ENCODE assay signal across 12 cellular contexts in genomic region chr2:66573866-66574265, GRCh38.
A peak's percentile ranks its signal among the peaks of the same experiment; 100 is the strongest.
DNase-seq lines count a peak whose midpoint lies in the region; ATAC-seq and TF ChIP-seq lines count a peak whose summit lies in the region.
"Had no signal": no experiment of that assay in that cellular context is flagged by ENCODE, and none has a peak within 500 bp of the region (broad histone marks: within the 10 kb centered on the region; RNA-seq: fewer than 3 reads in every experiment).

No MANE protein-coding gene starts in this region.

- peaks cover 6% of the 10 kb centered on the region for H3K79me1 ChIP-seq in trophoblast cell (ENCODE audit: low read length)

- peak overlapping the region; percentile 33 for H2BK120ac ChIP-seq in trophoblast cell (ENCODE audit: insufficient read depth, low read length, poor library complexity)

- H3K4me3 ChIP-seq in foreskin fibroblast (ENCODE audit: low read depth in 1 of 2, low read length in 2 of 2) (peak overlapping the region; percentile 16 to 48), trophoblast cell (ENCODE audit: low read depth, low read length) (no peak overlapping the region), WERI-Rb-1 (ENCODE audit: low read depth, low read length) (no peak overlapping the region)

- CTCF ChIA-PET in activated CD8-positive, alpha-beta T cell treated with anti-CD3 and anti-CD28 coated beads, Interleukin-2, amount 10 ng/mL, durations not matched to agents 7 days and 5 days (lab: Charles Lee), result interaction anchor here (0.5 kb wide), 1 partner anchor 41 kb away, joined by 4 read pairs; no protein-coding TSS in a partner anchor

- no peak for ATAC-seq in activated CD8-positive, alpha-beta T cell treated with anti-CD3 and anti-CD28 coated beads, Interleukin-2, amount 10 ng/mL, durations not matched to agents 7 days and 5 days
- no peak for ATAC-seq in sciatic nerve
- ATAC-seq in HG03196 (IDR thresholded peaks at IDR 0.05; ENCODE audit: unreplicated experiment), result no peak
- ATAC-seq: activated CD4-positive, CD25-positive, alpha-beta regulatory T cell treated with anti-CD3 and anti-CD28 coated beads, Interleukin-2, amount 50 U/mL, for 24 hours had no signal

- no peaks in the 10 kb centered on the region for H3K36me3 Mint-ChIP-seq in activated CD8-positive, alpha-beta T cell treated with anti-CD3 and anti-CD28 coated beads, Interleukin-2, amount 10 ng/mL, durations not matched to agents 7 days and 5 days (ENCODE audit: low read depth)

- intact Hi-C loops in sciatic nerve (cut with DNase I), result no loop called here

- H3K4me3 Mint-ChIP-seq in activated CD8-positive, alpha-beta T cell treated with anti-CD3 and anti-CD28 coated beads, Interleukin-2, amount 10 ng/mL, durations not matched to agents 7 days and 5 days, result no peak overlapping the region

- H3K9me3 ChIP-seq in trophoblast cell (ENCODE audit: insufficient read depth, low read depth, low read length) (no peaks in the 10 kb centered on the region), WERI-Rb-1 (ENCODE audit: severe bottlenecking) (no peaks in the 10 kb centered on the region)

- H3K4me1 ChIP-seq in trophoblast cell (ENCODE audit: control insufficient read depth in 1 of 2, insufficient read depth in 2 of 2, low read length in 2 of 2), result peaks cover 17 to 20% of the 10 kb centered on the region in 2 experiments

- H3K27me3 Mint-ChIP-seq in activated CD8-positive, alpha-beta T cell treated with anti-CD3 and anti-CD28 coated beads, Interleukin-2, amount 10 ng/mL, durations not matched to agents 7 days and 5 days (ENCODE audit: low read depth), result peaks cover 35% of the 10 kb centered on the region

- H2AFZ ChIP-seq in trophoblast cell (ENCODE audit: insufficient read depth, low read length, poor library complexity), result no peak overlapping the region

- H2BK5ac ChIP-seq in trophoblast cell (ENCODE audit: low read depth, low read length, poor library complexity), result no peak overlapping the region

- no peak overlapping the region for H4K91ac ChIP-seq in trophoblast cell (ENCODE audit: low read depth, low read length)

- H3K36me3 ChIP-seq in trophoblast cell (ENCODE audit: control insufficient read depth in 1 of 2, insufficient read depth in 2 of 2, low read length in 2 of 2) (peaks cover 3 to 9% of the 10 kb centered on the region in 2 experiments), WERI-Rb-1 (peaks cover 2% of the 10 kb centered on the region; the same call in 1 of the 2 replicates)

- no peak overlapping the region for H3K9ac ChIP-seq in trophoblast cell (ENCODE audit: low read length)

- no peak overlapping the region for H2BK12ac ChIP-seq in trophoblast cell (ENCODE audit: low read length)

- DNase-seq in ELR (ENCODE audit: low read depth), result peak; percentile 32
- peak; percentile 51 for DNase-seq in NCI-H774 (lab: John Stamatoyannopoulos, UW)
- peak in 1 of 2 donors; percentile 43 for DNase-seq in foreskin fibroblast
- no peak for DNase-seq in trophoblast cell
- DNase-seq in WERI-Rb-1, result no peak
- DNase-seq in activated CD8-positive, alpha-beta T cell treated with anti-CD3 and anti-CD28 coated beads, Interleukin-2, amount 10 ng/mL, durations not matched to agents 7 days and 5 days, result no peak
- no peak for DNase-seq in sciatic nerve (ENCODE audit: low spot score)
- DNase-seq: activated effector memory CD4-positive, alpha-beta T cell treated with anti-CD3 and anti-CD28 coated beads, Interleukin-2, amount 50 U/mL, for 16 hours; PC-9; small intestine had no signal

- TF ChIP-seq CTCF in foreskin fibroblast (IDR thresholded peaks at IDR 0.05; ENCODE audit: low read depth, low read length) (no peak), WERI-Rb-1 (IDR thresholded peaks at IDR 0.05; ENCODE audit: low read depth, low read length) (no peak)

- no peaks in the 10 kb centered on the region for H3K79me2 ChIP-seq in trophoblast cell (ENCODE audit: control insufficient read depth, insufficient read depth, low read length, poor library complexity)

- H3K27me3 ChIP-seq in trophoblast cell (ENCODE audit: insufficient read depth, low read length) (peaks cover 11% of the 10 kb centered on the region), WERI-Rb-1 (ENCODE audit: insufficient read depth, low read depth, severe bottlenecking) (peaks cover 34% of the 10 kb centered on the region)

- H3K4me2 ChIP-seq in trophoblast cell (ENCODE audit: low read length), result peak overlapping the region; percentile 53

- H3K18ac ChIP-seq in trophoblast cell (ENCODE audit: low read length), result no peak overlapping the region

- POLR2A ChIA-PET in activated CD8-positive, alpha-beta T cell treated with anti-CD3 and anti-CD28 coated beads, Interleukin-2, amount 10 ng/mL, durations not matched to agents 7 days and 5 days (lab: Charles Lee), result no interaction called here

- no peak overlapping the region for H2AK5ac ChIP-seq in trophoblast cell (ENCODE audit: low read length)

- H3K14ac ChIP-seq in trophoblast cell (ENCODE audit: low read length), result no peak overlapping the region

- H3K4ac ChIP-seq in trophoblast cell (ENCODE audit: low read depth, low read length), result no peak overlapping the region

- H4K8ac ChIP-seq in trophoblast cell (ENCODE audit: low read depth, low read length), result no peak overlapping the region

- no CpG with 5 or more reads among the region's 8 CpGs for WGBS in trophoblast cell (ENCODE audit: extremely low coverage, insufficient coverage, insufficient read length)

- no peak overlapping the region for H3K27ac ChIP-seq in trophoblast cell (ENCODE audit: low read depth, low read length)
- no peak overlapping the region for H3K27ac ChIP-seq in WERI-Rb-1
- H3K27ac ChIP-seq: PC-9 had no signal

- H3K23ac ChIP-seq in trophoblast cell (ENCODE audit: low read length), result no peak overlapping the region

- no peaks in the 10 kb centered on the region for H3K9me3 Mint-ChIP-seq in activated CD8-positive, alpha-beta T cell treated with anti-CD3 and anti-CD28 coated beads, Interleukin-2, amount 10 ng/mL, durations not matched to agents 7 days and 5 days (ENCODE audit: insufficient read depth)

- peaks cover 4% of the 10 kb centered on the region for H3K4me1 Mint-ChIP-seq in activated CD8-positive, alpha-beta T cell treated with anti-CD3 and anti-CD28 coated beads, Interleukin-2, amount 10 ng/mL, durations not matched to agents 7 days and 5 days (ENCODE audit: low read depth)

- H3K27ac Mint-ChIP-seq in activated CD8-positive, alpha-beta T cell treated with anti-CD3 and anti-CD28 coated beads, Interleukin-2, amount 10 ng/mL, durations not matched to agents 7 days and 5 days, result no peak overlapping the region

- H4K12ac ChIP-seq in trophoblast cell (ENCODE audit: low read depth, low read length), result no peak overlapping the region

Comparison
In these comparisons a context has a peak if more than half of its experiments do, and no peak if none do; other contexts are left out.
1. DNase-seq: peak in ELR (single experiment) and NCI-H774 (single experiment); none in trophoblast cell (0 of 2), WERI-Rb-1 (single experiment), activated CD8-positive, alpha-beta T cell treated with anti-CD3 and anti-CD28 coated beads, Interleukin-2, amount 10 ng/mL, durations not matched to agents 7 days and 5 days (single experiment) and sciatic nerve (single experiment).
2. H3K4me3 ChIP-seq: peak in foreskin fibroblast (2 of 2); none in trophoblast cell (single experiment) and WERI-Rb-1 (single experiment).